In genomic region chr4:10083861-10084641, GRCh38 we compare ENCODE assay signal across 16 cellular contexts. TPM values are rescaled to one million over a fixed set of nuclear protein-coding genes. Genes with fewer than 3 reads are reported as not detected.
DNase-seq lines count a peak whose midpoint lies in the region; ATAC-seq and TF ChIP-seq lines count a peak whose summit lies in the region.
"Had no signal": no experiment of that assay in that cellular context is flagged by ENCODE, and none has a peak within 500 bp of the region (broad histone marks: within the 10 kb centered on the region; RNA-seq: fewer than 3 reads in every experiment).

No MANE protein-coding gene starts in this region.

- H3K4me1 ChIP-seq in Peyer's patch (peaks cover 0 to 12% (median 0%) of the 10 kb centered on the region in 4 donors), cardiac muscle cell (ENCODE audit: low read depth) (no peaks in the 10 kb centered on the region)

- peak overlapping the region in 1 of 4 donors; percentile 28 for H3K27ac ChIP-seq in Peyer's patch
- H3K27ac ChIP-seq in cardiac muscle cell, result peak overlapping the region; percentile 75
- H3K27ac ChIP-seq: SK-N-MC had no signal

- H3K4me3 ChIP-seq in Peyer's patch, result no peak overlapping the region
- no peak overlapping the region for H3K4me3 ChIP-seq in cardiac muscle cell
- H3K4me3 ChIP-seq: coronary artery, SK-N-MC, smooth muscle cell had no signal

- H3K9me3 ChIP-seq in Peyer's patch (no peaks in the 10 kb centered on the region), cardiac muscle cell (ENCODE audit: low read depth) (no peaks in the 10 kb centered on the region)

- TF ChIP-seq CTCF in Peyer's patch (IDR thresholded peaks at IDR 0.05), result no peak
- TF ChIP-seq CTCF in cardiac muscle cell (IDR thresholded peaks at IDR 0.05; ENCODE audit: low read depth, low read length), result no peak
- no peak for TF ChIP-seq CTCF in omental fat pad (IDR thresholded peaks at IDR 0.05)

- H3K36me3 ChIP-seq in Peyer's patch, result peaks cover 0 to 100% (median 0%) of the 10 kb centered on the region in 3 donors
- peaks cover 86% of the 10 kb centered on the region for H3K36me3 ChIP-seq in cardiac muscle cell

- DNase-seq in 8988T, result peak; percentile 9
- peak in 2 of 3 donors; percentile 42 to 44 for DNase-seq in Peyer's patch
- DNase-seq in cardiac muscle cell (ENCODE audit: low read depth in 1 of 2, low spot score in 1 of 2), result no peak
- peak; percentile 18 for DNase-seq in omental fat pad (ENCODE audit: low spot score)
- DNase-seq in G401 (ENCODE audit: low spot score), result no peak
- DNase-seq in stimulated activated naive CD4-positive, alpha-beta T cell treated with Interleukin-2 at 50 U/mL for 16 hours (lab: John Stamatoyannopoulos, UW), result no peak
- DNase-seq: AML-193, hypothalamus, NCI-H1417 treated with DMSO at 0.1 percent for 48 hours had no signal

- no peaks in the 10 kb centered on the region for H3K27me3 ChIP-seq in Peyer's patch
- no peaks in the 10 kb centered on the region for H3K27me3 ChIP-seq in cardiac muscle cell

- in situ Hi-C loops in G401 (cut with HindIII; ENCODE audit: low sequenced_read_pairs), result no loop called here

- TF ChIP-seq POLR2A in Peyer's patch (IDR thresholded peaks at IDR 0.05), result no peak

- ATAC-seq in omental fat pad (ENCODE audit: low FRiP score) (no peak), GM18502 (IDR thresholded peaks at IDR 0.05; ENCODE audit: poor library complexity, unreplicated experiment) (no peak), GM19395 (IDR thresholded peaks at IDR 0.05; ENCODE audit: unreplicated experiment) (no peak)
- ATAC-seq: left lobe of liver; naive thymus-derived CD4-positive, alpha-beta T cell had no signal

RNA-seq across cellular contexts. Expression of gene WDR1, which starts 32.5 kb away (rescaled TPM):
- total RNA-seq in Peyer's patch, result 100 to 1,000 TPM; 170 to 192 (median 180) TPM
- total RNA-seq in cardiac muscle cell, result 198 and 258 TPM in 2 replicates
- 276 and 347 TPM in 2 replicates for polyA plus RNA-seq in cardiac muscle cell
- 100 to 1,000 TPM; 114 to 219 (median 135) TPM for total RNA-seq in omental fat pad
- total RNA-seq in G401 (2014; rRNA removed; shearing (Covaris generic)), result 300 and 383 TPM in 2 replicates

Comparison
In these comparisons a context has a peak if more than half of its experiments do, and no peak if none do; other contexts are left out.
1. DNase-seq: peak in 8988T (single experiment), Peyer's patch (2 of 3) and omental fat pad (single experiment); none in cardiac muscle cell (0 of 2), G401 (single experiment) and stimulated activated naive CD4-positive, alpha-beta T cell treated with Interleukin-2 at 50 U/mL for 16 hours (single experiment).